1 cellular context compared by ENCODE assay signal in the genomic region with DNA sequence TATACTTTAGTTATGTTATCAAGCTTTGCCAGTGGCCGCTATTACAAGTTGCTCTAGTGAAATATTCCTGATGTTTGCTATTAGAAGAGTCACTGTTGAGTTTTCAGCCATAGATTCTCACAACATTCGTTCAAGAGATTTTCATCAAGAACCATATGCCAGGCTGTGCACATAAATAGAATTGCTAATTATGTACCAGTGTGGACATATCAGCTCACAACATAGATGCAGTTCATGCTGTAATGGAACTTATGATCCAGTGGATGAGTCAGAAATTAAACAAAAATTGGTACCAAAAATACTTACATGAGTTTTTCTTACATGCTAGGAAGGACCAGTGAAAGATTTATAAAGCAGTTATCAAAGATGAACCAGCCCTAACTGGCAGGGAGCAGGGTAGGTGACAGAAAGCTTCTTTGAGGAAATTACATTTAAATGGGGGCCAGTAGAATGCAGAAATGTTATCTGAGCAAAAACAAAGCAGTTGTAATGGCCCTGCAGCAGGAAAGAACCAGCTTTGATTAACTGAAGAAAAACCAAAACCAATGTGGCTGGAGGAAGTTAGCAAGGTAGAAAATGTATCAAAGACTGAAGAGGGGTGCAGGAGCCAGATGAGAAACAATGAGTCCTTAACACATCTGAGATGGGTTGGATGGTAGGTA.
TF ChIP-seq lines count a peak whose summit lies in the region.

No MANE protein-coding gene starts in this region.

TF ChIP-seq in IMR-90, 13 proteins besides CTCF, POLR2A, EP300 and RAD21 (continued from another document):
- TF ChIP-seq, protein P1, sequence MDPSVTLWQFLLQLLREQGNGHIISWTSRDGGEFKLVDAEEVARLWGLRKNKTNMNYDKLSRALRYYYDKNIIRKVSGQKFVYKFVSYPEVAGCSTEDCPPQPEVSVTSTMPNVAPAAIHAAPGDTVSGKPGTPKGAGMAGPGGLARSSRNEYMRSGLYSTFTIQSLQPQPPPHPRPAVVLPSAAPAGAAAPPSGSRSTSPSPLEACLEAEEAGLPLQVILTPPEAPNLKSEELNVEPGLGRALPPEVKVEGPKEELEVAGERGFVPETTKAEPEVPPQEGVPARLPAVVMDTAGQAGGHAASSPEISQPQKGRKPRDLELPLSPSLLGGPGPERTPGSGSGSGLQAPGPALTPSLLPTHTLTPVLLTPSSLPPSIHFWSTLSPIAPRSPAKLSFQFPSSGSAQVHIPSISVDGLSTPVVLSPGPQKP (IDR thresholded peaks at IDR 0.05; ENCODE audit: borderline replicate concordance, low read depth, low read length) = no peak
- TF ChIP-seq CHD1 (IDR thresholded peaks at IDR 0.05; ENCODE audit: low read depth, low read length) (no peak), MAFK (IDR thresholded peaks at IDR 0.05; ENCODE audit: low read depth, low read length) (no peak), RCOR1 (IDR thresholded peaks at IDR 0.05; ENCODE audit: insufficient replicate concordance, low read length) (no peak), RFX5 (IDR thresholded peaks at IDR 0.05; ENCODE audit: low read depth, low read length) (no peak)
- TF ChIP-seq, protein P2, sequence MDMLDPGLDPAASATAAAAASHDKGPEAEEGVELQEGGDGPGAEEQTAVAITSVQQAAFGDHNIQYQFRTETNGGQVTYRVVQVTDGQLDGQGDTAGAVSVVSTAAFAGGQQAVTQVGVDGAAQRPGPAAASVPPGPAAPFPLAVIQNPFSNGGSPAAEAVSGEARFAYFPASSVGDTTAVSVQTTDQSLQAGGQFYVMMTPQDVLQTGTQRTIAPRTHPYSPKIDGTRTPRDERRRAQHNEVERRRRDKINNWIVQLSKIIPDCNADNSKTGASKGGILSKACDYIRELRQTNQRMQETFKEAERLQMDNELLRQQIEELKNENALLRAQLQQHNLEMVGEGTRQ (IDR thresholded peaks at IDR 0.05; ENCODE audit: low read depth, low read length) = no peak
